7 cellular contexts compared by ENCODE assay signal in genomic region chr13:78160793-78161192, GRCh38.
DNase-seq lines count a peak whose midpoint lies in the region; ATAC-seq lines count a peak whose summit lies in the region.

No MANE protein-coding gene starts in this region.

- POLR2A ChIA-PET in activated CD4-positive, alpha-beta T cell treated with anti-CD3 and anti-CD28 coated beads for 36 hours (lab: Charles Lee), result no interaction called here
- POLR2A ChIA-PET in CD4-positive, alpha-beta memory T cell (lab: Charles Lee; ENCODE audit: partially characterized antibody), result no interaction called here

- H3K27me3 ChIP-seq in CD4-positive, alpha-beta memory T cell (ENCODE audit: insufficient read depth, low read length), result no peaks in the 10 kb centered on the region

- H3K4me1 Mint-ChIP-seq in activated CD4-positive, alpha-beta T cell treated with anti-CD3 and anti-CD28 coated beads for 36 hours, result no peaks in the 10 kb centered on the region
- no peaks in the 10 kb centered on the region for H3K4me1 Mint-ChIP-seq in CD4-positive, alpha-beta memory T cell

- H3K27me3 Mint-ChIP-seq in activated CD4-positive, alpha-beta T cell treated with anti-CD3 and anti-CD28 coated beads for 36 hours, result peaks cover 2% of the 10 kb centered on the region
- peaks cover 0 to 3% of the 10 kb centered on the region in 2 donors for H3K27me3 Mint-ChIP-seq in CD4-positive, alpha-beta memory T cell

- no peaks in the 10 kb centered on the region for H3K4me1 ChIP-seq in CD4-positive, alpha-beta memory T cell (ENCODE audit: insufficient read depth, low read length)

- no peaks in the 10 kb centered on the region for H3K9me3 ChIP-seq in CD4-positive, alpha-beta memory T cell (ENCODE audit: control insufficient read depth in 1 of 2, low read length in 2 of 2)

- H3K36me3 ChIP-seq in CD4-positive, alpha-beta memory T cell (ENCODE audit: insufficient read depth, low read length), result no peaks in the 10 kb centered on the region

- CTCF ChIA-PET in activated CD4-positive, alpha-beta T cell treated with anti-CD3 and anti-CD28 coated beads for 36 hours (lab: Charles Lee), result interaction anchor here (1.8 kb wide), 1 partner anchor 23 kb away, joined by 5 read pairs; no protein-coding TSS in a partner anchor
- CTCF ChIA-PET in CD4-positive, alpha-beta memory T cell (lab: Charles Lee; ENCODE audit: partially characterized antibody), result no interaction called here

- ATAC-seq in GM18502 (IDR thresholded peaks at IDR 0.05; ENCODE audit: poor library complexity, unreplicated experiment) (peak; percentile 77), HG03439 (IDR thresholded peaks at IDR 0.05; ENCODE audit: unreplicated experiment) (peak; percentile 94)
- ATAC-seq in activated CD4-positive, CD25-positive, alpha-beta regulatory T cell treated with anti-CD3 and anti-CD28 coated beads, Interleukin-2, amount 50 U/mL, for 24 hours, result no peak
- ATAC-seq in activated CD4-positive, alpha-beta T cell treated with anti-CD3 and anti-CD28 coated beads for 36 hours, result no peak

- no peak overlapping the region for H3K27ac ChIP-seq in CD4-positive, alpha-beta memory T cell (ENCODE audit: low read depth, low read length)

- H3K4me3 ChIP-seq in skeletal muscle cell (ENCODE audit: low read depth, low read length), result no peak overlapping the region
- H3K4me3 ChIP-seq in CD4-positive, alpha-beta memory T cell (ENCODE audit: low read length in 2 of 2), result no peak overlapping the region

- peak; percentile 97 for DNase-seq in SIG-M5 treated with dmso at 0.1 percent for 504 hours (lab: John Stamatoyannopoulos, UW; ENCODE audit: unreplicated experiment)
- peak; percentile 43 for DNase-seq in skeletal muscle cell (ENCODE audit: low read depth)
- no peak for DNase-seq in activated CD4-positive, alpha-beta T cell treated with anti-CD3 and anti-CD28 coated beads for 36 hours
- DNase-seq in CD4-positive, alpha-beta memory T cell, result no peak

- H3K4me3 Mint-ChIP-seq in activated CD4-positive, alpha-beta T cell treated with anti-CD3 and anti-CD28 coated beads for 36 hours, result no peak overlapping the region
- H3K4me3 Mint-ChIP-seq in CD4-positive, alpha-beta memory T cell, result no peak overlapping the region

- intact Hi-C loops in activated CD4-positive, alpha-beta T cell treated with anti-CD3 and anti-CD28 coated beads for 36 hours (cut with DNase I, micrococcal nuclease), result no loop called here
- intact Hi-C loops in CD4-positive, alpha-beta memory T cell (cut with micrococcal nuclease), result no loop called here

- H3K27ac Mint-ChIP-seq in activated CD4-positive, alpha-beta T cell treated with anti-CD3 and anti-CD28 coated beads for 36 hours, result no peak overlapping the region
- no peak overlapping the region for H3K27ac Mint-ChIP-seq in CD4-positive, alpha-beta memory T cell

- no peaks in the 10 kb centered on the region for H3K9me3 Mint-ChIP-seq in activated CD4-positive, alpha-beta T cell treated with anti-CD3 and anti-CD28 coated beads for 36 hours (ENCODE audit: low read depth)
- peaks cover 0 to 2% (median 0%) of the 10 kb centered on the region in 8 donors for H3K9me3 Mint-ChIP-seq in CD4-positive, alpha-beta memory T cell

- H3K36me3 Mint-ChIP-seq in activated CD4-positive, alpha-beta T cell treated with anti-CD3 and anti-CD28 coated beads for 36 hours (ENCODE audit: low read depth), result no peaks in the 10 kb centered on the region
- no peaks in the 10 kb centered on the region for H3K36me3 Mint-ChIP-seq in CD4-positive, alpha-beta memory T cell

Comparison
In these comparisons a context has a peak if more than half of its experiments do, and no peak if none do; other contexts are left out.
1. ATAC-seq: peak in GM18502 (single experiment) and HG03439 (single experiment); none in activated CD4-positive, CD25-positive, alpha-beta regulatory T cell treated with anti-CD3 and anti-CD28 coated beads, Interleukin-2, amount 50 U/mL, for 24 hours (0 of 2) and activated CD4-positive, alpha-beta T cell treated with anti-CD3 and anti-CD28 coated beads for 36 hours (single experiment).
2. DNase-seq: peak in SIG-M5 treated with dmso at 0.1 percent for 504 hours (single experiment) and skeletal muscle cell (single experiment); none in activated CD4-positive, alpha-beta T cell treated with anti-CD3 and anti-CD28 coated beads for 36 hours (single experiment) and CD4-positive, alpha-beta memory T cell (0 of 5).